In the genomic region with DNA sequence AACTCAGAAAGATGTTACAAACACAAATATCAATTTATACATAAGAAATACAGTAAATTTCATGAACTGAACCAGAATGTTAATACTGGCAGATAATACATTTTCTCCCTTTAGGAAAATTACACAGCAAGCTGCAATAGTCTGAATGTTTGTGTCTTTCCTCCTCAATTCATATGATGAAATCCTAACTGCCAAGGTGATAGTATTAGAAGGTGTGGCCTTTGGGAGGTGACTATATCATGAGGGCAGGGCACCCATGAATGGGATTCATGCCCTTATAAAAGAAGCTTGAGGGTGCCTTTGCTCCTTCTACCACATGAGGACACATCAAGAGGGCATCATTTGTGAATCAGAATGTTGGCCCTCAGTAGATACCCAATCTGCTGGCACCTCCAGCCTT, we compare ENCODE assay signal across 16 cellular contexts.
"Had no signal": no experiment of that assay in that cellular context is flagged by ENCODE, and none has a peak within 500 bp of the region (broad histone marks: within the 10 kb centered on the region; RNA-seq: fewer than 3 reads in every experiment).

No MANE protein-coding gene starts in this region.

- DNase-seq: activated CD4-positive, alpha-beta T cell treated with anti-CD3 and anti-CD28 coated beads, Interleukin-2, amount 50 U/mL, for 1 hour; activated naive CD4-positive, alpha-beta T cell treated with anti-CD3 and anti-CD28 coated beads for 36 hours; activated T-cell treated with anti-CD3 and anti-CD28 coated beads, Interleukin-2, amount 50 U/mL, for 1 hour; adrenal gland; foreskin fibroblast; lower lobe of right lung; naive B cell; pancreas; stimulated activated CD4-positive, alpha-beta T cell treated with anti-CD3 and anti-CD28 coated beads, Interleukin-1b, Interleukin-23, amount 100 ng/mL, for 48 hours; SW 1271; thyroid gland had no signal

- H3K27me3 Mint-ChIP-seq: naive B cell; stimulated activated memory B cell treated with anti-CD40 and anti-IgM and Interleukin-4, amounts not matched to agents 10 μg/mL and 1 μg/mL and 100 μg/mL, for 72 hours had no signal

- H3K4me3 ChIP-seq: adrenal gland, lower lobe of right lung, pancreas, thyroid gland, vagina had no signal

- H3K4me3 Mint-ChIP-seq: activated naive CD4-positive, alpha-beta T cell treated with anti-CD3 and anti-CD28 coated beads for 36 hours; naive B cell; stimulated activated memory B cell treated with anti-CD40 and anti-IgM and Interleukin-4, amounts not matched to agents 10 μg/mL and 1 μg/mL and 100 μg/mL, for 72 hours; T-helper 2 cell treated with Interferon-gamma antibody and Interleukin-4, amounts not matched to agents 5 μg/mL and 100 μg/mL, for 36 hours had no signal

- H3K9me3 ChIP-seq: adrenal gland, lower lobe of right lung, pancreas, thyroid gland, vagina had no signal

- H3K9me3 Mint-ChIP-seq: activated T-helper 2 cell treated with anti-CD3 and anti-CD28 coated beads, Interferon-gamma antibody, Interleukin-2, Interleukin-4, amounts not matched to agents 10 μg/mL and 5 μg/mL and 100 μg/mL, durations not matched to agents 14 hours and 24 hours and 36 hours; naive B cell; stimulated activated memory B cell treated with anti-CD40 and anti-IgM and Interleukin-4, amounts not matched to agents 10 μg/mL and 1 μg/mL and 100 μg/mL, for 72 hours; T-helper 2 cell treated with Interferon-gamma antibody and Interleukin-4, amounts not matched to agents 5 μg/mL and 100 μg/mL, for 36 hours had no signal

- ATAC-seq: lower lobe of right lung; sciatic nerve; stimulated activated memory B cell treated with anti-CD40 and anti-IgM and Interleukin-4, amounts not matched to agents 10 μg/mL and 1 μg/mL and 100 μg/mL, for 72 hours had no signal

- H3K27ac ChIP-seq: adrenal gland, lower lobe of right lung, thyroid gland had no signal

- H3K4me1 ChIP-seq: adrenal gland, lower lobe of right lung, pancreas had no signal

- H3K36me3 ChIP-seq: adrenal gland, pancreas, vagina had no signal

- H3K27me3 ChIP-seq: adrenal gland, pancreas, thyroid gland, vagina had no signal

- H3K27ac Mint-ChIP-seq: activated naive CD4-positive, alpha-beta T cell treated with anti-CD3 and anti-CD28 coated beads for 36 hours; activated T-helper 2 cell treated with anti-CD3 and anti-CD28 coated beads, Interferon-gamma antibody, Interleukin-2, Interleukin-4, amounts not matched to agents 10 μg/mL and 5 μg/mL and 100 μg/mL, durations not matched to agents 14 hours and 24 hours and 36 hours; stimulated activated memory B cell treated with anti-CD40 and anti-IgM and Interleukin-4, amounts not matched to agents 10 μg/mL and 1 μg/mL and 100 μg/mL, for 72 hours; T-helper 2 cell treated with Interferon-gamma antibody and Interleukin-4, amounts not matched to agents 5 μg/mL and 100 μg/mL, for 36 hours had no signal
